Comparison of ENCODE assay signal across 1 cellular context in genomic region chr7:19491371-19491770, GRCh38.
TF ChIP-seq lines count a peak whose summit lies in the region.

No MANE protein-coding gene starts in this region.

TF ChIP-seq in H1, 55 proteins besides CTCF, POLR2A, EP300 and RAD21 (continued from another document):
- no peak for TF ChIP-seq MAX (IDR thresholded peaks at IDR 0.05)
- no peak for TF ChIP-seq SP2 (IDR thresholded peaks at IDR 0.05; ENCODE audit: low read length)
- no peak for TF ChIP-seq TBP (IDR thresholded peaks at IDR 0.05; ENCODE audit: low read depth, low read length)
TF ChIP-seq in H1: peak in this region for 0.
